17 cellular contexts compared by ENCODE assay signal in the genomic region with DNA sequence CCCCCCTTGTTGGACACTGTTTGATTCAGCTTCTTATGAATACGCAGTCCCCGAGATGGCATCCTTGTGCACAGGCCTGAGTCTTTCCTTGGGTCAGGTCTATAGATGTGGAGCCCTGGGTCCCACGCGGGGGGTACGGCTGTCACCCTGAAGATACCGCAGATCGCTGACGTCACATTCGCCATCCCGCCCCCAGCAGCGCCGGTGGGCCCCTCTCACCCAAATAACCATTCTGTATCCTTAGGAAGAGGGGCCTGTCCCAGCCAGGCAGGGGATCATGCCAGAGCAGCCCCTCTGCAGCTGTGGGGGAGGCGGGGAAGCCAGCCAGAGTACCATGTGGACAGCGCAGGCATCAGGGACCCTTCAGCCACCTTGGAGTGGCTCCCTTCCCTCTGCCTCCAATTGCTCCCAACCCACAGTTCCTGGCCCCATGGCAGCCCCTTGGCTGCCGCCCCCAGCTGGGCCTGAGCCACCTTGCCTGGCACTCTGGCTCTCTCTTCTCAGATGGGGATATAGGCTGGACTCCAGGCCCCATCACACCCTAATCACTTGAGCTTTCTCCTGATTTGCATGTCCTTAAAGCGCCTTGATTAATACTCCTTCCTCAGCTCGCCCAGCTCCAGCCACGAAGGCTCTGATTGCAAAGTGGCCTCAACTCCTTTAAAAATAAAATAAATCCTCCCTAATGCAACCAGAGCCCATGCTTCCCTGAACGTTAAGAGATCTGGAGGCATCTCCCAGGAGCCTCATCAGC.
"Had no signal": no experiment of that assay in that cellular context is flagged by ENCODE, and none has a peak within 500 bp of the region (broad histone marks: within the 10 kb centered on the region; RNA-seq: fewer than 3 reads in every experiment).

No MANE protein-coding gene starts in this region.

- H3K27me3 ChIP-seq: cardiac muscle cell had no signal

- H2AFZ ChIP-seq: parathyroid adenoma had no signal

- H3K9me3 ChIP-seq: esophagus squamous epithelium, mucosa of descending colon, transverse colon had no signal

- H3K36me3 ChIP-seq: cardiac muscle cell, esophagus squamous epithelium, heart right ventricle, transverse colon, WERI-Rb-1 had no signal

- H3K27ac ChIP-seq: cardiac muscle cell, esophagus squamous epithelium, heart right ventricle, parathyroid adenoma, transverse colon, WERI-Rb-1 had no signal

- H3K27me3 Mint-ChIP-seq: activated naive CD8-positive, alpha-beta T cell had no signal

- H3K36me3 Mint-ChIP-seq: activated naive CD8-positive, alpha-beta T cell; naive thymus-derived CD4-positive, alpha-beta T cell had no signal

- ATAC-seq: naive thymus-derived CD4-positive, alpha-beta T cell; stimulated activated naive CD8-positive, alpha-beta T cell treated with anti-CD3 and anti-CD28 coated beads, Interleukin-15, Interleukin-2, amounts not matched to agents 100 U/mL and 50 U/mL, for 24 hours had no signal

- H3K9ac ChIP-seq: parathyroid adenoma had no signal

- H3K27ac Mint-ChIP-seq: activated naive CD8-positive, alpha-beta T cell; activated T-helper 1 cell treated with anti-CD3 and anti-CD28 coated beads, Interleukin-12 subunit alpha, Interleukin-12 subunit beta, Interleukin-2, Interleukin-4 antibody, amounts not matched to agents 30 ng/mL and 10 ng/mL and 1 ng/mL, durations not matched to agents 14 hours and 24 hours and 36 hours had no signal

- H3K4me1 ChIP-seq: transverse colon had no signal

- H3K9me3 Mint-ChIP-seq: activated T-helper 1 cell treated with anti-CD3 and anti-CD28 coated beads, Interleukin-12 subunit alpha, Interleukin-12 subunit beta, Interleukin-2, Interleukin-4 antibody, amounts not matched to agents 30 ng/mL and 10 ng/mL and 1 ng/mL, durations not matched to agents 14 hours and 24 hours and 36 hours; naive thymus-derived CD4-positive, alpha-beta T cell had no signal

- DNase-seq: activated CD4-positive, alpha-beta T cell treated with anti-CD3 and anti-CD28 coated beads, Interleukin-2, amount 50 U/mL, for 4 hours; dermis blood vessel endothelial cell; effector memory CD4-positive, alpha-beta T cell; esophagus squamous epithelium; heart right ventricle; left ventricle myocardium superior; mucosa of descending colon; naive thymus-derived CD4-positive, alpha-beta T cell; stimulated activated CD8-positive, alpha-beta memory T cell treated with anti-CD3 and anti-CD28 coated beads, Interleukin-4, amount 100 ng/mL, for 48 hours; stimulated activated naive CD8-positive, alpha-beta T cell treated with anti-CD3 and anti-CD28 coated beads, Interleukin-15, Interleukin-2, amounts not matched to agents 100 U/mL and 50 U/mL, for 24 hours; substantia nigra; transverse colon; WERI-Rb-1 had no signal

- H3K4me3 ChIP-seq: cardiac muscle cell, esophagus squamous epithelium, heart right ventricle, mucosa of descending colon, transverse colon had no signal

- H3K4me3 Mint-ChIP-seq: activated naive CD8-positive, alpha-beta T cell; activated T-helper 1 cell treated with anti-CD3 and anti-CD28 coated beads, Interleukin-12 subunit alpha, Interleukin-12 subunit beta, Interleukin-2, Interleukin-4 antibody, amounts not matched to agents 30 ng/mL and 10 ng/mL and 1 ng/mL, durations not matched to agents 14 hours and 24 hours and 36 hours; naive thymus-derived CD4-positive, alpha-beta T cell had no signal
